In the genomic region with DNA sequence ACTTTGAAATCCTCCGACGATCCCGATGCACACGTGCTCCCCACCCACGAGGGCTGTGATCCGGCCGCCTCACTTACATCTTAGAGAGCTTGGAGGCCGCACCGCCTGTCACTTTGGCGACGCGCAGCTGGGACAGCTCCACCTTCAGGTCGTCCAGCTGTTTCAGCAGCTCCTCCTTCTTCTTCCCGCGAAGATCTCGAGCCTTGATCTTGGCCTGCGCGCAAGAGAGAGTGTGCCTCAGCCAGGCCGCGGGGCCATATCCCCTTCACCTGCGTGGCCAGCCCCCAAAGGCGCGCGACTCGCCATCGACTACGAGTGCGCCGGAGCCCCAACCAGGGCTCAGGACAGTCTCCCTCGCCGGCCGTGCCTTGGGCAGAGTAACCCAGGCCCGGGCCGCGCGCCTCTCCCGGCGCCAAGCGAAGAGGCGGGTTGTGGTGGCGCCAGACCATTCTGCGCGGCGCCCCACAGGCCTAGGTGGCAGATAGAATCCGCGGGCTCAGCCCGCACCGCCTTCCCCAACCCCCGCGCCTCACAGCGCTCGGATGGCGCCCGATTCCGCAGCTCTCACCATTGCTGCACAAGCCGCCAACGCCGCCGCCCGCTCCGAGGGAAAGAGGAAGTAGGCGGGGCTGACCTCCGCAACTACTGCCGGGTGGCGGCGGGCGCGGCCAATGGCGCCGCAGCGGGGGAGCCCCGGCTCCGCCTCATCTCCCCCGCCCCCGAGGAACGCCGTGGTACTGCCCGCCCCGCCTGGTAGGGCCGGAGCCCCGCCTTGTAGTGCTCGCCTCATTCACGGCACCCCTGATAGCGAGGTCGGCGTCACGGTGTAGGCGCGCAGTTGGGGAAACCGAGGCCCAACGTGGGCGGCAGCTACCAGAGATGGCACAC, we compare ENCODE assay signal across 8 cellular contexts. TPM values are rescaled to one million over a fixed set of nuclear protein-coding genes. Genes with fewer than 3 reads are reported as not detected.
DNase-seq lines count a peak whose midpoint lies in the region; ATAC-seq and TF ChIP-seq lines count a peak whose summit lies in the region.

A gene (plus strand): TSS at position 789 of the 888 bp plus-strand sequence. CDS start 7,161 bp downstream, outside the sequence.
A gene (minus strand): TSS at position 616 of the 888 bp plus-strand sequence. CDS start 45 bp downstream, at position 571.

- WGBS in ovary, 3 donors, result 0% methylated on average over 64 to 92 of the region's 92 CpGs
- WGBS in thymus, result under 1% methylated on average over 92 of the region's 92 CpGs

- TF ChIP-seq POLR2A in ovary (IDR thresholded peaks at IDR 0.05), result peak; percentile 88

- intact Hi-C loops in ovary (cut with DNase I), result loop anchor here in 1 of 4 donors (10.0 kb wide), 1 partner anchor 283 kb away; a partner anchor contains a TSS

- peaks cover 31% of the 10 kb centered on the region for H3K4me1 Mint-ChIP-seq in activated naive CD8-positive, alpha-beta T cell (ENCODE audit: low read depth)

- peak; percentile 27; the same call in 1 of the 3 replicates for TF ChIP-seq CTCF in GM12872 (IDR thresholded peaks at IDR 0.05; ENCODE audit: insufficient read depth, low read depth, low read length)
- TF ChIP-seq CTCF in ovary (IDR thresholded peaks at IDR 0.05), result peak in 2 of 3 donors; percentile 15 to 24

- H3K27me3 ChIP-seq in ovary, result no peaks in the 10 kb centered on the region
- no peaks in the 10 kb centered on the region for H3K27me3 ChIP-seq in thymus (ENCODE audit: control insufficient read depth, insufficient read depth)

- H3K27ac Mint-ChIP-seq in activated naive CD8-positive, alpha-beta T cell, result peak within 1 kb of the TSS; percentile 96

- H3K27me3 Mint-ChIP-seq in activated naive CD8-positive, alpha-beta T cell, result no peaks in the 10 kb centered on the region

- no peak for TF ChIP-seq EP300 in ovary (IDR thresholded peaks at IDR 0.05)

- H3K36me3 ChIP-seq in ovary (no peaks in the 10 kb centered on the region), thymus (ENCODE audit: control insufficient read depth, insufficient read depth) (peaks cover 33% of the 10 kb centered on the region)

- H3K4me3 Mint-ChIP-seq in activated naive CD8-positive, alpha-beta T cell, result peak within 1 kb of the TSS; percentile 95

- no peaks in the 10 kb centered on the region for H3K9me3 Mint-ChIP-seq in activated naive CD8-positive, alpha-beta T cell (ENCODE audit: low read depth)

- peaks cover 18% of the 10 kb centered on the region for H3K36me3 Mint-ChIP-seq in activated naive CD8-positive, alpha-beta T cell

- no peaks in the 10 kb centered on the region for H3K9me3 ChIP-seq in ovary
- no peaks in the 10 kb centered on the region for H3K9me3 ChIP-seq in thymus (ENCODE audit: control insufficient read depth)

- H3K4me3 ChIP-seq in ovary, result peak within 1 kb of the TSS; percentile 49
- H3K4me3 ChIP-seq in thymus (ENCODE audit: low read length), result peak within 1 kb of the TSS; percentile 67

- peak within 1 kb of the TSS; percentile 47 to 76 for H3K27ac ChIP-seq in ovary
- H3K27ac ChIP-seq in thymus (ENCODE audit: low read depth), result peak within 1 kb of the TSS; percentile 83

- ATAC-seq in HG02759 (IDR thresholded peaks at IDR 0.05; ENCODE audit: unreplicated experiment), result peak; percentile 93

- H3K4me1 ChIP-seq in ovary (ENCODE audit: insufficient read depth) (peaks cover 6% of the 10 kb centered on the region), thymus (ENCODE audit: control insufficient read depth, insufficient read depth, low read length) (peaks cover 12% of the 10 kb centered on the region)

- peak; percentile 88 for DNase-seq in NCI-H1105 treated with DMSO at 0.1 percent for 48 hours (lab: John Stamatoyannopoulos, UW)
- peak; percentile 90 for DNase-seq in SKM-1 treated with dmso at 0.1 percent for 144 hours (lab: John Stamatoyannopoulos, UW; ENCODE audit: unreplicated experiment)
- DNase-seq in glomerular visceral epithelial cell (ENCODE audit: extremely low spot score), result peak; percentile 95
- peak; percentile 92 to 96 (median 94) for DNase-seq in ovary

RNA-seq across cellular contexts. Expression of the first gene that starts in this region (rescaled TPM):
- 10 to 100 TPM in 6 of 7 donors, 1 to 10 TPM in 1; 8.5 to 22.0 (median 16.6) TPM for total RNA-seq in ovary
- polyA plus RNA-seq in ovary (10 to 100 TPM; 15.1 to 27.0 TPM), thymus (46.4 TPM)

RNA-seq across cellular contexts. Expression of the second gene that starts in this region (rescaled TPM):
- 1,000 to 10,000 TPM; 1,648 to 7,796 (median 2,205) TPM for total RNA-seq in ovary
- polyA plus RNA-seq in ovary (1,000 to 10,000 TPM in 1 of 2 donors, 100 to 1,000 TPM in 1; 752 to 6,017 TPM), thymus (4,941 TPM)

Comparison
In these comparisons a context has a peak if more than half of its experiments do, and no peak if none do; other contexts are left out.
1. Peak in every context shown above with its lines: DNase-seq, ATAC-seq, H3K4me3 ChIP-seq and H3K27ac ChIP-seq.